Comparison of ENCODE assay signal across 19 cellular contexts in the genomic region with DNA sequence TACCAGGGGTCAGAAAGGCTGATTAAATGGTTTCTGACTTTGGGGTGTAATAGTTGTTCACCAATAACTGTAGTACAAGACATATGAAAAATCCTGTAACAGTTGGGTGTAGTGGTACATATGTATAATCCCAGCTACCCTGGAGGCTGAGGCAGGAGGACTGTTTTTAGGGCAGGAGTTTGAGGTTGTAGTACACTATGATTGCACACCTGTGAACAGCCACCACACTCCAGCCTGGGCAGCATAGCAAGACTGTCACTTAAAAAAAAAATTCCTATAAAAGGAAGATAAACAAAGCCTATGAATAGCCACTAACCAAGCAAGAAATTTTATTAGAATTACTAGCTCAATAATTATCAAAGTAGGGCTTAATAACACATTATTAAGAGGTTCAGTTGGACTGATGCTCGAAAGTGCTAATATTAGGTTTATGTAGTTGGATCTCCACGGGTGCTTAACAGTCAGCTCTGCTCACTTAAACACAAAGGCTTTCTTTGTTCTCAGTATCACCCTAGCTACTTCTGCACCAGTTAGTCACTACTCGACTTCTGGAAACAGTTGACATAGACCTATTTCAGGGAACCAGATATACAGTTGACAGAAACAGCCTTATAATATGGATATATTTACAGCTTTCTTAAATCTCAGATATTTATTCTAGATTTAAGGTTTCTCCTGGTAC.
A peak's percentile ranks its signal among the peaks of the same experiment; 100 is the strongest.
DNase-seq lines count a peak whose midpoint lies in the region; ATAC-seq and TF ChIP-seq lines count a peak whose summit lies in the region.
"Had no signal": no experiment of that assay in that cellular context is flagged by ENCODE, and none has a peak within 500 bp of the region (broad histone marks: within the 10 kb centered on the region; RNA-seq: fewer than 3 reads in every experiment).

No MANE protein-coding gene starts in this region.

- no peaks in the 10 kb centered on the region for H3K27me3 ChIP-seq in right cardiac atrium (ENCODE audit: control insufficient read depth, insufficient read depth)

- intact Hi-C loops in right cardiac atrium (cut with DNase I) = no loop called here

- DNase-seq in NCI-H1436 (lab: John Stamatoyannopoulos, UW) = peak; percentile 16
- DNase-seq in NCI-H1436 treated with DMSO at 0.1 percent for 48 hours (lab: John Stamatoyannopoulos, UW) = no peak
- DNase-seq in SK-MEL-5 (ENCODE audit: low read depth, low spot score) = peak; percentile 70
- no peak for DNase-seq in right cardiac atrium
- peak; percentile 73 for DNase-seq in retinal pigment epithelial cell (ENCODE audit: low read depth)
- DNase-seq in T-helper 1 cell = no peak
- DNase-seq in NK-92 (lab: John Stamatoyannopoulos, UW; ENCODE audit: unreplicated experiment) = no peak
- no peak for DNase-seq in anterior cingulate cortex (lab: John Stamatoyannopoulos, UW)
- DNase-seq: activated CD8-positive, alpha-beta memory T cell treated with anti-CD3 and anti-CD28 coated beads, Interleukin-2, amount 50 U/mL, for 48 hours; activated naive CD4-positive, alpha-beta T cell treated with anti-CD3 and anti-CD28 coated beads for 36 hours; CD4-positive, alpha-beta T cell; foreskin fibroblast; HCEC 1CT; KBM-7; NCI-H1092 treated with DMSO at 0.1 percent for 48 hours; NCI-H510A; stimulated activated CD4-positive, alpha-beta T cell treated with anti-CD3 and anti-CD28 coated beads, Interleukin-12 subunit alpha, Interleukin-12 subunit beta, amount 100 ng/mL, for 4 hours; T-helper 2 cell had no signal

- no peaks in the 10 kb centered on the region for H3K4me1 ChIP-seq in right cardiac atrium (ENCODE audit: control insufficient read depth, insufficient read depth, low read length)

- H3K4me3 ChIP-seq in right cardiac atrium (ENCODE audit: low read length) (no peak overlapping the region), retinal pigment epithelial cell (ENCODE audit: low read length) (no peak overlapping the region)
- H3K4me3 ChIP-seq: GM12878 had no signal

- peak; percentile 93 for ATAC-seq in right cardiac atrium
- ATAC-seq: GM12878 had no signal

- no peak overlapping the region for H3K27ac ChIP-seq in right cardiac atrium (ENCODE audit: low read length)

- WGBS in right cardiac atrium = 25% methylated on average over 3 of the region's 3 CpGs

- H3K9me3 ChIP-seq in right cardiac atrium (ENCODE audit: control insufficient read depth, low read length) = no peaks in the 10 kb centered on the region

- in situ Hi-C loops in SK-MEL-5 (cut with HindIII; ENCODE audit: low pct_unique_long_range_greater_than_20kb, low sequenced_read_pairs) = no loop called here

- no peak for TF ChIP-seq CTCF in retinal pigment epithelial cell (conservative IDR thresholded peaks at IDR 0.05; ENCODE audit: low read depth, low read length)

Comparison
In these comparisons a context has a peak if more than half of its experiments do, and no peak if none do; other contexts are left out.
1. DNase-seq: peak in NCI-H1436 (single experiment), SK-MEL-5 (single experiment) and retinal pigment epithelial cell (single experiment); none in NCI-H1436 treated with DMSO at 0.1 percent for 48 hours (single experiment), right cardiac atrium (0 of 3), T-helper 1 cell (0 of 5), NK-92 (single experiment) and anterior cingulate cortex (0 of 58).